ENCODE assay signal across 25 cellular contexts in genomic region chr22:47157093-47157420, GRCh38.
"Had no signal": no experiment of that assay in that cellular context is flagged by ENCODE, and none has a peak within 500 bp of the region (broad histone marks: within the 10 kb centered on the region; RNA-seq: fewer than 3 reads in every experiment).

No MANE protein-coding gene starts in this region.

- H3K36me3 Mint-ChIP-seq: natural killer cell, neural progenitor cell had no signal

- H3K36me3 ChIP-seq: lower lobe of right lung, neural progenitor cell, right atrium auricular region, thyroid gland, transverse colon, vagina had no signal

- H3K9me3 ChIP-seq: lower lobe of right lung, right atrium auricular region, stomach, testis, thyroid gland, transverse colon, upper lobe of left lung, vagina had no signal

- H3K9me3 Mint-ChIP-seq: natural killer cell, nephron progenitor cell, neural progenitor cell had no signal

- H3K27ac Mint-ChIP-seq: nephron progenitor cell; neural progenitor cell; progenitor cell of endocrine pancreas; stimulated activated naive B cell treated with anti-CD40 and anti-IgM and Interleukin-4, amounts not matched to agents 10 μg/mL and 1 μg/mL and 100 μg/mL, for 72 hours had no signal

- H3K9ac ChIP-seq: neural progenitor cell had no signal

- ATAC-seq: heart right ventricle; lower lobe of right lung; natural killer cell; sciatic nerve; stimulated activated naive B cell treated with anti-CD40 and anti-IgM and Interleukin-4, amounts not matched to agents 10 μg/mL and 1 μg/mL and 100 μg/mL, for 72 hours; stimulated activated naive CD8-positive, alpha-beta T cell treated with anti-CD3 and anti-CD28 coated beads, Interleukin-15, Interleukin-2, amounts not matched to agents 100 U/mL and 50 U/mL, for 24 hours had no signal

- H3K27ac ChIP-seq: heart right ventricle, hepatocyte, lower lobe of right lung, neural progenitor cell, right atrium auricular region, skin epidermis, stomach, testis, thyroid gland, transverse colon, upper lobe of left lung, vagina had no signal

- H3K4me3 ChIP-seq: heart right ventricle, hepatocyte, lower lobe of right lung, neural progenitor cell, right atrium auricular region, skin epidermis, stomach, testis, thyroid gland, transverse colon, upper lobe of left lung, vagina had no signal

- H3K4me1 ChIP-seq: neural progenitor cell, transverse colon, upper lobe of left lung had no signal

- H2AFZ ChIP-seq: hepatocyte, neural progenitor cell had no signal

- H3K27me3 ChIP-seq: heart right ventricle, hepatocyte, neural progenitor cell, right atrium auricular region, stomach, testis, thyroid gland, transverse colon, upper lobe of left lung, vagina had no signal

- H3K4me3 Mint-ChIP-seq: natural killer cell; nephron progenitor cell; neural progenitor cell; stimulated activated naive B cell treated with anti-CD40 and anti-IgM and Interleukin-4, amounts not matched to agents 10 μg/mL and 1 μg/mL and 100 μg/mL, for 72 hours had no signal

- DNase-seq: islet precursor cell; lower lobe of right lung; mammary epithelial cell; mesenchymal stem cell; natural killer cell; nephron progenitor cell; stimulated activated CD4-positive, alpha-beta T cell treated with anti-CD3 and anti-CD28 coated beads, Interleukin-12 subunit alpha, Interleukin-12 subunit beta, amount 100 ng/mL, for 4 hours; stimulated activated CD4-positive, alpha-beta T cell treated with anti-CD3 and anti-CD28 coated beads, Interleukin-15, amount 100 ng/mL, for 24 hours; stimulated activated CD4-positive, alpha-beta T cell treated with anti-CD3 and anti-CD28 coated beads, Interleukin-2, amount 100 ng/mL, for 24 hours; stimulated activated CD4-positive, alpha-beta T cell treated with anti-CD3 and anti-CD28 coated beads, Interleukin-4, amount 100 ng/mL, for 1 hour; stimulated activated naive B cell treated with anti-CD40 and anti-IgM and Interleukin-4, amounts not matched to agents 10 μg/mL and 1 μg/mL and 100 μg/mL, for 72 hours; stimulated activated naive CD8-positive, alpha-beta T cell treated with anti-CD3 and anti-CD28 coated beads, Interleukin-15, Interleukin-2, amounts not matched to agents 100 U/mL and 50 U/mL, for 24 hours; stomach; testis; thyroid gland; transverse colon; upper lobe of left lung had no signal

- H3K4me2 ChIP-seq: hepatocyte, neural progenitor cell had no signal

- H3K27me3 Mint-ChIP-seq: progenitor cell of endocrine pancreas; stimulated activated naive B cell treated with anti-CD40 and anti-IgM and Interleukin-4, amounts not matched to agents 10 μg/mL and 1 μg/mL and 100 μg/mL, for 72 hours had no signal
